In the genomic region with DNA sequence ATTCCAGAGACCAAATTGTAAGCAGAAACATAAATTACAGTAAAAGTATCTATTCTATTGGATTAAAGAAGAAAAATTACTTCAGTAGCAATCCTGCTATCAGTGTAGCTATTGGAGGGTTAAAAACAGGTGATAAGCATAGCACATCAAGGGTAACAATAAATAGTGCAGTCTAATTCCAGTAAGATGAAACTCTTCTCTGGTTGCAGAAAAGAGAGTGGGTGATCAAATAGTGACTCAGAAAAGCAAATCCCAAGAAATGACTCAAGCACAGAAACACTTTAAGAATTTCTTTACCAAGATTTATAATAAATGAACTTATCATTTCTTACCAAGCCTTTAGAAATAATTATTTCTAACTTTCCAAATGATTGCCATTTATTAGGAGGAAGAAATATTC, we compare ENCODE assay signal across 12 cellular contexts.
DNase-seq lines count a peak whose midpoint lies in the region; ATAC-seq and TF ChIP-seq lines count a peak whose summit lies in the region.
"Had no signal": no experiment of that assay in that cellular context is flagged by ENCODE, and none has a peak within 500 bp of the region (broad histone marks: within the 10 kb centered on the region; RNA-seq: fewer than 3 reads in every experiment).

No MANE protein-coding gene starts in this region.

- no peak overlapping the region for H2BK120ac ChIP-seq in H9 (ENCODE audit: low read depth, low read length, poor library complexity, severe bottlenecking)

- H3K9me3 ChIP-seq in H9 (ENCODE audit: control insufficient read depth, low read depth, low read length), result no peaks in the 10 kb centered on the region

- H3K9ac ChIP-seq in H9 (ENCODE audit: extremely low read depth, insufficient read length, low read length), result no peak overlapping the region

- H3K23me2 ChIP-seq in H9 (ENCODE audit: insufficient read length, low read depth, low read length, poor library complexity, severe bottlenecking), result no peaks in the 10 kb centered on the region

- no peak overlapping the region for H3K4me3 Mint-ChIP-seq in Calu3 (ENCODE audit: low read depth, unreplicated experiment)
- no peak overlapping the region for H3K4me3 Mint-ChIP-seq in natural killer cell
- H3K4me3 Mint-ChIP-seq in H9, result no peak overlapping the region

- no peak for TF ChIP-seq CTCF in Calu3 (IDR thresholded peaks at IDR 0.05; ENCODE audit: unreplicated experiment)
- no peak for TF ChIP-seq CTCF in natural killer cell (IDR thresholded peaks at IDR 0.05)
- TF ChIP-seq CTCF in H9 (conservative IDR thresholded peaks at IDR 0.05), result no peak

- no peak overlapping the region for H2BK15ac ChIP-seq in H9 (ENCODE audit: low read depth, low read length)

- no peak overlapping the region for H2AK5ac ChIP-seq in H9 (ENCODE audit: insufficient read length, low read length)

- CTCF ChIA-PET in Calu3 (lab: Charles Lee), result no interaction called here

- H3K4me1 Mint-ChIP-seq in Calu3 (ENCODE audit: low read depth, unreplicated experiment) (peaks cover 18% of the 10 kb centered on the region), natural killer cell (no peaks in the 10 kb centered on the region), H9 (peaks cover 0 to 3% of the 10 kb centered on the region in 2 experiments; a peak in 1 of 4 replicates)

- no peak overlapping the region for H3K4me2 ChIP-seq in H9 (ENCODE audit: insufficient read depth, insufficient read length, low read length)

- H3K9me3 Mint-ChIP-seq in Calu3 (ENCODE audit: low read depth, unreplicated experiment) (peaks cover 2% of the 10 kb centered on the region), natural killer cell (peaks cover 0 to 2% of the 10 kb centered on the region in 2 donors), H9 (no peaks in the 10 kb centered on the region)

- no peak overlapping the region for H3K4ac ChIP-seq in H9 (ENCODE audit: low read depth, low read length)

- no peak overlapping the region for H2AFZ ChIP-seq in H9 (ENCODE audit: low read length)

- no peak overlapping the region for H2BK5ac ChIP-seq in H9 (ENCODE audit: insufficient read length, low read length)

- H3K56ac ChIP-seq in H9 (ENCODE audit: insufficient read length, low read depth, low read length), result no peak overlapping the region

- no peak overlapping the region for H2BK12ac ChIP-seq in H9 (ENCODE audit: insufficient read length, low read depth, low read length)

- H3K4me1 ChIP-seq in H9 (ENCODE audit: insufficient read depth, low read length), result no peaks in the 10 kb centered on the region

- no peak overlapping the region for H3K27ac ChIP-seq in H9 (ENCODE audit: insufficient read length, low read depth, low read length)

- no peak for ATAC-seq in GM21717 (IDR thresholded peaks at IDR 0.05; ENCODE audit: unreplicated experiment)
- no peak for ATAC-seq in natural killer cell

- no peak overlapping the region for H3T11ph ChIP-seq in H9 (ENCODE audit: low read length)

- no TSS peak for BruUV-seq in Calu3 (replicated peaks; lab: Mats Ljungman, UMichigan)

- no peak overlapping the region for H3K14ac ChIP-seq in H9 (ENCODE audit: insufficient read depth, low read length)

- H3K27me3 ChIP-seq in H9 (ENCODE audit: insufficient read depth, low read length), result no peaks in the 10 kb centered on the region; the same call in 1 of the 2 replicates

- no peaks in the 10 kb centered on the region for H3K79me2 ChIP-seq in H9 (ENCODE audit: insufficient read depth, low read length)

- no peaks in the 10 kb centered on the region for H4K20me1 ChIP-seq in H9 (ENCODE audit: control insufficient read depth, insufficient read depth, insufficient read length)

- no peak overlapping the region for H3K23ac ChIP-seq in H9 (ENCODE audit: insufficient read length, low read depth, low read length)

- peaks cover 13% of the 10 kb centered on the region for H3K36me3 Mint-ChIP-seq in Calu3 (ENCODE audit: insufficient read depth, unreplicated experiment)
- no peaks in the 10 kb centered on the region for H3K36me3 Mint-ChIP-seq in natural killer cell
- no peaks in the 10 kb centered on the region for H3K36me3 Mint-ChIP-seq in H9 (ENCODE audit: insufficient read depth in 1 of 3, low read depth in 3 of 3)

- H3K27ac Mint-ChIP-seq in Calu3 (ENCODE audit: unreplicated experiment), result peak overlapping the region; percentile 85
- H3K27ac Mint-ChIP-seq in natural killer cell, result no peak overlapping the region
- H3K27ac Mint-ChIP-seq in H9, result no peak overlapping the region

- intact Hi-C loops in Calu3 (cut with micrococcal nuclease; ENCODE audit: unreplicated experiment) (no loop called here), natural killer cell (cut with micrococcal nuclease) (no loop called here)

- no peak overlapping the region for H2BK20ac ChIP-seq in H9 (ENCODE audit: low read depth, low read length, poor library complexity, severe bottlenecking)

- H4K5ac ChIP-seq in H9 (ENCODE audit: insufficient read length, low read depth, low read length), result no peak overlapping the region

- H3K27me3 Mint-ChIP-seq in Calu3 (ENCODE audit: unreplicated experiment) (no peaks in the 10 kb centered on the region), natural killer cell (ENCODE audit: low read depth in 2 of 2) (no peaks in the 10 kb centered on the region), H9 (ENCODE audit: low read depth) (no peaks in the 10 kb centered on the region)

- no peak overlapping the region for H4K91ac ChIP-seq in H9 (ENCODE audit: insufficient read length, low read depth, low read length)

- no peak overlapping the region for H4K8ac ChIP-seq in H9 (replicated peaks; ENCODE audit: insufficient read length, low read depth, low read length)

- DNase-seq in Calu3, result no peak
- DNase-seq in LoVo (ENCODE audit: low spot score), result peak; percentile 74
- DNase-seq in dermis blood vessel endothelial cell, result peak; percentile 21
- DNase-seq in non-pigmented ciliary epithelial cell (ENCODE audit: low read depth), result peak; percentile 63
- no peak for DNase-seq in natural killer cell
- no peak for DNase-seq in NCI-H2196 treated with DMSO at 0.1 percent for 48 hours (lab: John Stamatoyannopoulos, UW; ENCODE audit: unreplicated experiment)
- no peak for DNase-seq in H9
- DNase-seq: DND-41; mesendoderm; NCI-H2107; stimulated activated naive CD4-positive, alpha-beta T cell treated with Interleukin-2 at 50 U/mL for 16 hours had no signal

- H3K18ac ChIP-seq in H9 (ENCODE audit: insufficient read length, low read depth, low read length), result no peak overlapping the region

- no peaks in the 10 kb centered on the region for H3K79me1 ChIP-seq in H9 (ENCODE audit: insufficient read depth, low read depth, low read length, poor library complexity, severe bottlenecking)

Comparison
In these comparisons a context has a peak if more than half of its experiments do, and no peak if none do; other contexts are left out.
1. DNase-seq: peak in LoVo (single experiment), dermis blood vessel endothelial cell (single experiment) and non-pigmented ciliary epithelial cell (single experiment); none in Calu3 (single experiment), natural killer cell (single experiment), NCI-H2196 treated with DMSO at 0.1 percent for 48 hours (single experiment) and H9 (single experiment).